14 cellular contexts compared by ENCODE assay signal in the genomic region with DNA sequence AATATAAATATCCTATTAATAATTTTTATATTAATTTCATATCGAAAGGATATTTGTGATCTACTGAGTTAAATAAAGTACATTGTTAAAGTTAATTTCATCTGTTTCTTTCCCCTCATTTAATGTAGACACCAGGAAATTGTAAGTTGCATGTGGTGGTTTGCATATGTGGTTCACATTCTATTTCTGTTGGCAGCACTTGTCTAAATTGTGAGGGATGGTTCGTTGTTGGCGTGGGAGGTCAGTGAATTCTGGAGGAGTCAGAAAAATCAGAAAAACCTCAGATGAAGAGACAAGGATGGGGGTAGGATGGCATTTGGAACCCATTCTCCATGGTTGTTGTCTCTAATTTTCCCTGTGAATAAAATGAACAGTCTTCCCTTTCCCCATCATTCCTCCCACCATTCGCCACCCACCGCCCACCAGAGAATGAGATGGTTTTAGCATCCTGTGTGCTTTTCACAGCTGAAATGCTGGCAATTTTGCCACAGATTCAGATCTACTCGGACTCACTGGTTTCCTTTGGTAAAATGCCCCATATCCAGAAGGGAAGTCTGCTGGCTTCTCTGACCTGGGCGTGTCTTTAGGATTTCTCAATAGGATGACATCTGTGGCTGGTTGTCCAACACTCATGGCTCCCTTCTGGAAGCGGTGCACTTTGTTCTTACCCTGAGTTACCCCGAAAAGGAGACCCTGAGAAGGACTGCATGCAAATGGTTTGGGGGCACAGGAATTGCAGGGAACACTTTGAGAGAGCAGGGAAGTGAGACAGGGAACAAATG. TPM values are rescaled to one million over a fixed set of nuclear protein-coding genes. Genes with fewer than 3 reads are reported as not detected.
DNase-seq lines count a peak whose midpoint lies in the region; FAIRE-seq and TF ChIP-seq lines count a peak whose summit lies in the region.
"Had no signal": no experiment of that assay in that cellular context is flagged by ENCODE, and none has a peak within 500 bp of the region (broad histone marks: within the 10 kb centered on the region; RNA-seq: fewer than 3 reads in every experiment).

No MANE protein-coding gene starts in this region.

- H3K4me3 ChIP-seq in esophagus muscularis mucosa (no peak overlapping the region), neutrophil (ENCODE audit: low read depth in 1 of 2, low read length in 1 of 2) (no peak overlapping the region)
- H3K4me3 ChIP-seq: smooth muscle cell had no signal

- peak overlapping the region; percentile 50 to 74 (median 70) for H3K27ac ChIP-seq in esophagus muscularis mucosa (replicated peaks in 1 of 4)
- peak overlapping the region; percentile 82 for H3K27ac ChIP-seq in neutrophil

- H3K4me1 ChIP-seq in esophagus muscularis mucosa (peaks cover 16 to 25% (median 23%) of the 10 kb centered on the region in 4 donors), neutrophil (ENCODE audit: control insufficient read depth in 1 of 2, insufficient read depth in 1 of 2, low read depth in 1 of 2, low read length in 1 of 2) (peaks cover 46 to 54% of the 10 kb centered on the region in 2 experiments)

- TF ChIP-seq EP300 in esophagus muscularis mucosa (IDR thresholded peaks at IDR 0.05), result no peak

- peak; percentile 10 for DNase-seq in AG08395 (ENCODE audit: low spot score)
- peak; percentile 53 to 64 for DNase-seq in Kasumi-1 (lab: John Stamatoyannopoulos, UW)
- no peak for DNase-seq in esophagus muscularis mucosa (ENCODE audit: extremely low spot score)
- DNase-seq in RCC 7860 (ENCODE audit: low spot score), result no peak
- DNase-seq in activated T-cell treated with anti-CD3 and anti-CD28 coated beads, Interleukin-2, amount 50 U/mL, for 1 hour, result no peak
- no peak for DNase-seq in NCI-H524 treated with DMSO at 0.1 percent for 48 hours (lab: John Stamatoyannopoulos, UW)
- no peak for DNase-seq in activated CD4-positive, alpha-beta T cell treated with anti-CD3 and anti-CD28 coated beads for 4 hours
- DNase-seq: activated CD8-positive, alpha-beta memory T cell treated with anti-CD3 and anti-CD28 coated beads, Interleukin-2, amount 10 ng/mL, durations not matched to agents 7 days and 5 days; activated naive CD8-positive, alpha-beta T cell treated with anti-CD3 and anti-CD28 coated beads for 36 hours; NCI-H345; SIG-M5 had no signal

- H3K27me3 ChIP-seq in esophagus muscularis mucosa (no peaks in the 10 kb centered on the region), neutrophil (no peaks in the 10 kb centered on the region)

- H3K36me3 ChIP-seq in esophagus muscularis mucosa (no peaks in the 10 kb centered on the region), neutrophil (no peaks in the 10 kb centered on the region)

- intact Hi-C loops in esophagus muscularis mucosa (cut with DNase I), result loop anchor here (5.0 kb wide), 3 partner anchors 49 to 491 kb away; a partner anchor contains a TSS

- TF ChIP-seq CTCF in esophagus muscularis mucosa (IDR thresholded peaks at IDR 0.05) (no peak), neutrophil (IDR thresholded peaks at IDR 0.05) (no peak)

- no peak for FAIRE-seq in RCC 7860 (lab: Jason Lieb, UNC)
- FAIRE-seq: urothelium cell line had no signal

- no peak for TF ChIP-seq POLR2A in esophagus muscularis mucosa (IDR thresholded peaks at IDR 0.05; ENCODE audit: low read depth)

- H3K9me3 ChIP-seq in esophagus muscularis mucosa, result no peaks in the 10 kb centered on the region
- no peaks in the 10 kb centered on the region for H3K9me3 ChIP-seq in neutrophil

- 80% methylated on average over 9 of the region's 9 CpGs for WGBS in esophagus muscularis mucosa

RNA-seq across cellular contexts. Expression of a gene that starts 52.3 kb away (rescaled TPM):
- total RNA-seq in esophagus muscularis mucosa, result 10 to 100 TPM in 2 of 4 donors, 1 to 10 TPM in 2; 4.6 to 13.7 (median 9.7) TPM
- total RNA-seq: activated CD8-positive, alpha-beta memory T cell treated with anti-CD3 and anti-CD28 coated beads, Interleukin-2, amount 10 ng/mL, durations not matched to agents 7 days and 5 days; activated naive CD8-positive, alpha-beta T cell treated with anti-CD3 and anti-CD28 coated beads for 36 hours had no signal

Comparison
In these comparisons a context has a peak if more than half of its experiments do, and no peak if none do; other contexts are left out.
1. DNase-seq: peak in AG08395 (single experiment) and Kasumi-1 (2 of 2); none in esophagus muscularis mucosa (single experiment), RCC 7860 (single experiment), activated T-cell treated with anti-CD3 and anti-CD28 coated beads, Interleukin-2, amount 50 U/mL, for 1 hour (single experiment), NCI-H524 treated with DMSO at 0.1 percent for 48 hours (single experiment) and activated CD4-positive, alpha-beta T cell treated with anti-CD3 and anti-CD28 coated beads for 4 hours (0 of 2).